13 cellular contexts compared by ENCODE assay signal in genomic region chr4:145805490-145805889, GRCh38.
A peak's percentile ranks its signal among the peaks of the same experiment; 100 is the strongest.
DNase-seq lines count a peak whose midpoint lies in the region; ATAC-seq and TF ChIP-seq lines count a peak whose summit lies in the region.
"Had no signal": no experiment of that assay in that cellular context is flagged by ENCODE, and none has a peak within 500 bp of the region (broad histone marks: within the 10 kb centered on the region; RNA-seq: fewer than 3 reads in every experiment).

No MANE protein-coding gene starts in this region.

- DNase-seq in Caco-2 (peak; percentile 51 to 72), IMR-90 (peak; percentile 21), choroid plexus epithelial cell (ENCODE audit: low read depth) (peak; percentile 84), kidney tubule cell (ENCODE audit: low spot score) (peak; percentile 85), COLO829 (ENCODE audit: low spot score) (no peak), lower leg skin (ENCODE audit: low spot score in 2 of 2) (no peak)
- DNase-seq in stimulated activated naive CD4-positive, alpha-beta T cell treated with Interleukin-2 at 50 U/mL for 16 hours (lab: John Stamatoyannopoulos, UW) = no peak
- no peak for DNase-seq in activated naive CD4-positive, alpha-beta T cell (lab: John Stamatoyannopoulos, UW)
- DNase-seq: activated CD8-positive, alpha-beta memory T cell treated with anti-CD3 and anti-CD28 coated beads for 24 hours; GOT3; NCI-H446 treated with DMSO at 0.1 percent for 48 hours; small intestine had no signal

- H3K9me1 ChIP-seq in IMR-90 (ENCODE audit: insufficient read depth, low read length) = peaks cover 3% of the 10 kb centered on the region; the same call in 1 of the 2 replicates

- peak overlapping the region; percentile 86; the same call in 1 of the 3 replicates for H2BK15ac ChIP-seq in IMR-90 (ENCODE audit: low read depth, low read length)

- peak overlapping the region; percentile 79 for H2AK5ac ChIP-seq in IMR-90 (ENCODE audit: low read depth, low read length)

- peak overlapping the region; percentile 21 to 46; a peak in 3 of 4 replicates for H4K8ac ChIP-seq in IMR-90 (ENCODE audit: low read depth in 2 of 2, low read length in 2 of 2)

- peak; percentile 5; the same call in 1 of the 2 replicates for ATAC-seq in IMR-90 (ENCODE audit: low read depth)

- H3K56ac ChIP-seq in IMR-90 (ENCODE audit: extremely low read depth, insufficient read depth, low read length) = no peak overlapping the region

- POLR2A ChIA-PET in Caco-2 (lab: Charles Lee) = no interaction called here
- POLR2A ChIA-PET in IMR-90 (lab: Charles Lee; ENCODE audit: unreplicated experiment) = no interaction called here

- H4K91ac ChIP-seq in IMR-90 (ENCODE audit: insufficient read depth, low read depth, low read length) = peak overlapping the region; percentile 88

- H3K27me3 ChIP-seq in Caco-2 (replicated peaks; ENCODE audit: control insufficient read depth, insufficient read depth, low read length) = no peaks in the 10 kb centered on the region
- H3K27me3 ChIP-seq in IMR-90 (ENCODE audit: control insufficient read depth, insufficient read depth, low read length) = no peaks in the 10 kb centered on the region
- H3K27me3 ChIP-seq: BLaER1 had no signal

- H3K4me3 Mint-ChIP-seq in Caco-2 (ENCODE audit: unreplicated experiment) = no peak overlapping the region

- in situ Hi-C loops in IMR-90 (cut with MboI; ENCODE audit: low sequenced_read_pairs) = loop anchor here (5.0 kb wide), 1 partner anchor 68 kb away; no protein-coding TSS in a partner anchor

- no peaks in the 10 kb centered on the region for H3K27me3 Mint-ChIP-seq in Caco-2 (ENCODE audit: insufficient read depth, unreplicated experiment)

- H3K27ac ChIP-seq in IMR-90 (ENCODE audit: insufficient read depth, low read length) = peak overlapping the region; percentile 34; the same call in 1 of the 2 replicates
- H3K27ac ChIP-seq: BLaER1 had no signal

- peak overlapping the region; percentile 90 for H2BK5ac ChIP-seq in IMR-90 (ENCODE audit: low read depth, low read length, poor library complexity, severe bottlenecking)

- BruUV-seq in Caco-2 (replicated peaks; lab: Mats Ljungman, UMichigan) = no TSS peak
- no TSS peak for BruUV-seq in IMR-90 (replicated peaks; lab: Mats Ljungman, UMichigan)

- H3K14ac ChIP-seq in IMR-90 (replicated peaks; ENCODE audit: low read depth, low read length) = peak overlapping the region; percentile 42; the same call in 1 of the 2 replicates

- peaks cover 9% of the 10 kb centered on the region for H3K9me3 Mint-ChIP-seq in Caco-2 (ENCODE audit: unreplicated experiment)

- H3K79me1 ChIP-seq in IMR-90 (ENCODE audit: low read depth in 1 of 2, low read length in 2 of 2) = peaks cover 2 to 12% of the 10 kb centered on the region in 2 experiments; a peak in 3 of 4 replicates

- H4K5ac ChIP-seq in IMR-90 (ENCODE audit: low read depth, low read length) = peak overlapping the region; percentile 83

- TF ChIP-seq CTCF in Caco-2 (IDR thresholded peaks at IDR 0.05; ENCODE audit: insufficient read depth in 1 of 2, low read depth in 1 of 2, low read length in 1 of 2, severe bottlenecking in 1 of 2, unreplicated experiment in 1 of 2) = no peak
- no peak for TF ChIP-seq CTCF in IMR-90 (conservative IDR thresholded peaks at IDR 0.05; ENCODE audit: low read depth, low read length)
- TF ChIP-seq CTCF in choroid plexus epithelial cell (conservative IDR thresholded peaks at IDR 0.05; ENCODE audit: low read depth, low read length) = no peak
- TF ChIP-seq CTCF in lower leg skin (IDR thresholded peaks at IDR 0.05) = no peak

- 61% methylated on average over 4 of the region's 5 CpGs; no CpG with 5 or more reads in 1 of the 2 experiments for WGBS in IMR-90 (ENCODE audit: extremely low coverage in 2 of 2, insufficient read length in 1 of 2), 2 experiments
- 70 to 85% methylated on average over 5 of the region's 5 CpGs for WGBS in lower leg skin, 2 donors

- H3K4me1 Mint-ChIP-seq in Caco-2 (ENCODE audit: low read depth, unreplicated experiment) = peaks cover 28% of the 10 kb centered on the region

- no peaks in the 10 kb centered on the region for H4K20me1 ChIP-seq in IMR-90 (ENCODE audit: insufficient read depth, low read length)
- H4K20me1 ChIP-seq: BLaER1 had no signal

- no peak overlapping the region for H2AFZ ChIP-seq in IMR-90 (replicated peaks; ENCODE audit: low read length, poor library complexity)

- TF ChIP-seq RAD21 in IMR-90 (IDR thresholded peaks at IDR 0.05; ENCODE audit: low read length) = no peak

- H3K9me3 ChIP-seq in Caco-2 (peaks cover 8% of the 10 kb centered on the region; the same call in 1 of the 2 replicates), IMR-90 (ENCODE audit: control insufficient read depth, insufficient read depth, low read length) (peaks cover 6% of the 10 kb centered on the region)

- TF ChIP-seq POLR2A in IMR-90 (IDR thresholded peaks at IDR 0.05; ENCODE audit: low read depth, low read length) = no peak
- TF ChIP-seq POLR2A in lower leg skin (IDR thresholded peaks at IDR 0.05) = no peak

- peak overlapping the region; percentile 29 for H2AK9ac ChIP-seq in IMR-90 (replicated peaks; ENCODE audit: low read depth, low read length, poor library complexity)

- H3K4me2 ChIP-seq in IMR-90 (ENCODE audit: low read depth, low read length) = peak overlapping the region; percentile 36; the same call in 1 of the 2 replicates
- H3K4me2 ChIP-seq: BLaER1 had no signal

- H3K36me3 ChIP-seq in Caco-2 (ENCODE audit: control insufficient read depth, insufficient read depth, low read length) (no peaks in the 10 kb centered on the region), IMR-90 (ENCODE audit: control insufficient read depth, insufficient read depth, low read length) (0 out of 2 replicates have a peak, but pooled peaks cover 2% of the 10 kb centered on the region)

- peak overlapping the region; percentile 76 for H2BK20ac ChIP-seq in IMR-90 (ENCODE audit: low read depth, low read length)

- no peak overlapping the region for H3K4me3 ChIP-seq in Caco-2 (ENCODE audit: low read depth, low read length)
- no peak overlapping the region for H3K4me3 ChIP-seq in IMR-90 (ENCODE audit: insufficient read depth, low read depth, low read length)
- no peak overlapping the region for H3K4me3 ChIP-seq in choroid plexus epithelial cell (ENCODE audit: low read depth, low read length)
- no peak overlapping the region for H3K4me3 ChIP-seq in lower leg skin (ENCODE audit: low read depth, poor library complexity, severe bottlenecking)
- H3K4me3 ChIP-seq: BLaER1 had no signal

- intact Hi-C loops in Caco-2 (cut with micrococcal nuclease; ENCODE audit: unreplicated experiment) (loop anchor here (1.0 kb wide), 1 partner anchor 70 kb away; no protein-coding TSS in a partner anchor), IMR-90 (cut with micrococcal nuclease) (loop anchor here (2.0 to 10.0 kb wide), 3 partner anchors 71 to 631 kb away; partner anchors contain the start of gene MMAA), lower leg skin (cut with DNase I; ENCODE audit: low total_unique reads) (no loop called here)

- H3K36me3 Mint-ChIP-seq in Caco-2 (ENCODE audit: insufficient read depth, unreplicated experiment) = peaks cover 7% of the 10 kb centered on the region

- CTCF ChIA-PET in Caco-2 (lab: Charles Lee) = no interaction called here
- CTCF ChIA-PET in IMR-90 (lab: Yijun Ruan, JAX) = interaction anchor here (0.7 kb wide), 1 partner anchor 20 kb away, joined by 4 read pairs; no protein-coding TSS in a partner anchor

- peak overlapping the region; percentile 66 for H3K4ac ChIP-seq in IMR-90 (ENCODE audit: low read depth, low read length)

- H3K27ac Mint-ChIP-seq in Caco-2 (ENCODE audit: unreplicated experiment) = peak overlapping the region; percentile 31

- H3K4me1 ChIP-seq in Caco-2 = peaks cover 42% of the 10 kb centered on the region
- H3K4me1 ChIP-seq in IMR-90 (ENCODE audit: control insufficient read depth, insufficient read depth, low read length) = peaks cover 8% of the 10 kb centered on the region
- H3K4me1 ChIP-seq: BLaER1 had no signal

- H3K23ac ChIP-seq in IMR-90 (ENCODE audit: low read depth, low read length) = 0 out of 2 replicates have a peak overlapping the region, but pooled peaks have one; percentile 36

- peak overlapping the region; percentile 55 for H2BK120ac ChIP-seq in IMR-90 (ENCODE audit: low read depth, low read length)

- no peak overlapping the region for H3K9ac ChIP-seq in IMR-90 (ENCODE audit: low read depth, low read length)
- H3K9ac ChIP-seq: BLaER1 had no signal

- peak overlapping the region; percentile 79 for H3K18ac ChIP-seq in IMR-90 (ENCODE audit: low read depth, low read length)

- dilution Hi-C loops in IMR-90 (cut with HindIII; ENCODE audit: low sequenced_read_pairs, unreplicated experiment) = no loop called here

TF ChIP-seq in IMR-90, 13 proteins besides CTCF, POLR2A, EP300 and RAD21 (continues in another document):
- TF ChIP-seq RFX5 (IDR thresholded peaks at IDR 0.05; ENCODE audit: low read depth, low read length) (no peak), RCOR1 (IDR thresholded peaks at IDR 0.05; ENCODE audit: insufficient replicate concordance, low read length) (no peak), MXI1 (IDR thresholded peaks at IDR 0.05; ENCODE audit: borderline replicate concordance, low read depth, low read length) (no peak), MAZ (IDR thresholded peaks at IDR 0.05; ENCODE audit: borderline replicate concordance, low read depth, low read length) (no peak; the same call in 1 of the 2 replicates), BHLHE40 (IDR thresholded peaks at IDR 0.05; ENCODE audit: low read depth, low read length) (no peak), CEBPB (IDR thresholded peaks at IDR 0.05; ENCODE audit: low read depth, low read length) (no peak), FOS (IDR thresholded peaks at IDR 0.05; ENCODE audit: low read depth, low read length) (no peak), USF2 (IDR thresholded peaks at IDR 0.05; ENCODE audit: low read depth, low read length) (no peak), NFE2L2 (IDR thresholded peaks at IDR 0.05; ENCODE audit: low read depth, low read length) (no peak), CHD1 (IDR thresholded peaks at IDR 0.05; ENCODE audit: low read depth, low read length) (no peak)

Comparison
In these comparisons a context has a peak if more than half of its experiments do, and no peak if none do; other contexts are left out.
1. DNase-seq: peak in Caco-2 (2 of 2), IMR-90 (single experiment), choroid plexus epithelial cell (single experiment) and kidney tubule cell (single experiment); none in COLO829 (single experiment), stimulated activated naive CD4-positive, alpha-beta T cell treated with Interleukin-2 at 50 U/mL for 16 hours (single experiment), lower leg skin (0 of 2) and activated naive CD4-positive, alpha-beta T cell (0 of 4).